Comparison of ENCODE assay signal across 12 cellular contexts in the genomic region with DNA sequence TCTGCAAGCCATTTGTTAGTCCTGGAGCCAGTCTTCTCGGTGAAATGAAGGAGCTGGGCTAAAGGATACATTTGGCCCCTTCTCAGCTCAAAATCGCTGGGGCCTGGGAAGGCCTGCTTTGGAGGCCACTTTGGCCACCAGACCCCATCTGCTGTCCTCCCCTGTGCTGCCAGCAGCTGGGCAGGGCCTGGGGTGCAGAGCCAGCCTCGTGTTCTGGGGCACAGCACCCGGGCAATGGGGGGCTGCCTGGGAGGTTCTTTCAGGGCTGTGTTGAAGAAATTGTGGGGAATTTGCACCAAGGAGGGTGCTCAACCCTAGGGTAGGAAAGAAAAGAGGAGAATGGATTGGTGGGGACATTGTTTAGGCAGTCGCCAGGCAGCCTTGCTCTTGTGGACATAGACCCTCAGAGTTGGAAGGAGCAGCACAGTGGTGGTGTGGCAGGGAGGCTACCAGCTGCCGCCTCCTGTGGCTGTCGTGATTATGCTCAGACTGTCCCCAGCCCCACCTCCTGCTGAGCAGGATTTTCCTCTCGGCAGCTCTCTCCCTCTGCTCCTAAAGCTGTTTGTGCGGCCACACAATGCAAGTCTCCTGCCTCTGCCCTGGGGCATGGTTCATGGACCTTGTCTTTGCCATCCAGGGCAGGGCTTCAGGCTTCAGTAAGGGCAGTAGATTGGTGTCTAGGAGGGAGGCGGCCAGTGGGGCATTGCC.
DNase-seq lines count a peak whose midpoint lies in the region; ATAC-seq and TF ChIP-seq lines count a peak whose summit lies in the region.
"Had no signal": no experiment of that assay in that cellular context is flagged by ENCODE, and none has a peak within 500 bp of the region (broad histone marks: within the 10 kb centered on the region; RNA-seq: fewer than 3 reads in every experiment).

No MANE protein-coding gene starts in this region.

- H3K27me3 ChIP-seq in H7 (ENCODE audit: control insufficient read depth, insufficient read depth, low read length) (no peaks in the 10 kb centered on the region), esophagus (ENCODE audit: control insufficient read depth in 1 of 2, insufficient read depth in 2 of 2, low read length in 2 of 2) (no peaks in the 10 kb centered on the region), upper lobe of right lung (no peaks in the 10 kb centered on the region)

- peaks cover 52% of the 10 kb centered on the region for H3K27me3 Mint-ChIP-seq in progenitor cell of endocrine pancreas

- ATAC-seq in SK-N-SH treated with all-trans-retinoic acid at 6 μM for 48 hours (no peak), upper lobe of right lung (no peak), GM21528 (IDR thresholded peaks at IDR 0.05; ENCODE audit: low FRiP score, unreplicated experiment) (no peak), GM19463 (IDR thresholded peaks at IDR 0.05; ENCODE audit: unreplicated experiment) (no peak)
- ATAC-seq: CD8-positive, alpha-beta T cell; naive thymus-derived CD8-positive, alpha-beta T cell had no signal

- H3K36me3 ChIP-seq in H7 (replicated peaks; ENCODE audit: control insufficient read depth, insufficient read depth, low read length) (no peaks in the 10 kb centered on the region), esophagus (ENCODE audit: control insufficient read depth in 2 of 2, insufficient read depth in 2 of 2, low read length in 1 of 2) (no peaks in the 10 kb centered on the region), upper lobe of right lung (no peaks in the 10 kb centered on the region)

- peak overlapping the region; percentile 74 to 92 for H3K27ac ChIP-seq in esophagus (ENCODE audit: low read depth in 2 of 2, low read length in 1 of 2)
- no peak overlapping the region for H3K27ac ChIP-seq in upper lobe of right lung

- peak; percentile 70 for DNase-seq in H7
- peak; percentile 8 for DNase-seq in NCI-H524 treated with DMSO at 0.1 percent for 48 hours (lab: John Stamatoyannopoulos, UW)
- no peak for DNase-seq in progenitor cell of endocrine pancreas (ENCODE audit: low spot score, unreplicated experiment)
- DNase-seq in upper lobe of right lung = no peak
- DNase-seq: activated CD8-positive, alpha-beta memory T cell treated with anti-CD3 and anti-CD28 coated beads, Interleukin-2, amount 50 U/mL, for 4 hours; CD8-positive, alpha-beta T cell; NCI-H2171 treated with DMSO at 0.1 percent for 48 hours had no signal

- H3K27ac Mint-ChIP-seq in progenitor cell of endocrine pancreas = peak overlapping the region; percentile 22
- H3K27ac Mint-ChIP-seq: CD8-positive, alpha-beta T cell had no signal

- 56 to 59% methylated on average over 10 of the region's 10 CpGs for WGBS in esophagus, 2 donors

- H3K4me3 Mint-ChIP-seq in progenitor cell of endocrine pancreas (ENCODE audit: low read depth) = no peak overlapping the region
- H3K4me3 Mint-ChIP-seq: CD8-positive, alpha-beta T cell; naive thymus-derived CD8-positive, alpha-beta T cell had no signal

- H3K4me1 Mint-ChIP-seq in progenitor cell of endocrine pancreas (ENCODE audit: low read depth) = peaks cover 16% of the 10 kb centered on the region

- H3K4me1 ChIP-seq in esophagus (ENCODE audit: control insufficient read depth in 2 of 2, insufficient read depth in 2 of 2, low read length in 1 of 2) (peaks cover 7 to 12% of the 10 kb centered on the region in 2 donors), upper lobe of right lung (no peaks in the 10 kb centered on the region)

- TF ChIP-seq CTCF in progenitor cell of endocrine pancreas (IDR thresholded peaks at IDR 0.05; ENCODE audit: unreplicated experiment) = no peak
- no peak for TF ChIP-seq CTCF in upper lobe of right lung (IDR thresholded peaks at IDR 0.05)

- H3K9me3 ChIP-seq in esophagus (ENCODE audit: control insufficient read depth in 2 of 2, insufficient read depth in 1 of 2, low read depth in 1 of 2, low read length in 1 of 2) = peaks cover 0 to 3% of the 10 kb centered on the region in 2 donors
- no peaks in the 10 kb centered on the region for H3K9me3 ChIP-seq in upper lobe of right lung

- H3K36me3 Mint-ChIP-seq in progenitor cell of endocrine pancreas (ENCODE audit: insufficient read depth) = no peaks in the 10 kb centered on the region
- H3K36me3 Mint-ChIP-seq: CD8-positive, alpha-beta T cell; naive thymus-derived CD8-positive, alpha-beta T cell had no signal

- intact Hi-C loops in upper lobe of right lung (cut with DNase I) = no loop called here

- H3K9me3 Mint-ChIP-seq in progenitor cell of endocrine pancreas (ENCODE audit: low read depth) = no peaks in the 10 kb centered on the region
- H3K9me3 Mint-ChIP-seq: CD8-positive, alpha-beta T cell had no signal

- H3K4me3 ChIP-seq in H7 (ENCODE audit: insufficient read depth, low read depth, low read length) (no peak overlapping the region), esophagus (ENCODE audit: low read depth in 1 of 2, low read length in 2 of 2) (no peak overlapping the region), upper lobe of right lung (no peak overlapping the region)

TF ChIP-seq in SK-N-SH treated with all-trans-retinoic acid at 6 μM for 48 hours, 23 proteins besides CTCF, POLR2A, EP300 and RAD21:
- no peak for TF ChIP-seq ESRRG (CRISPR knock-in tag; IDR thresholded peaks at IDR 0.05)
- TF ChIP-seq PATZ1 (CRISPR knock-in tag; IDR thresholded peaks at IDR 0.05; ENCODE audit: borderline replicate concordance) = no peak
- TF ChIP-seq RARB (CRISPR knock-in tag; IDR thresholded peaks at IDR 0.05) = no peak
- TF ChIP-seq CSDC2 (CRISPR knock-in tag; IDR thresholded peaks at IDR 0.05) = no peak
- TF ChIP-seq, protein P1, sequence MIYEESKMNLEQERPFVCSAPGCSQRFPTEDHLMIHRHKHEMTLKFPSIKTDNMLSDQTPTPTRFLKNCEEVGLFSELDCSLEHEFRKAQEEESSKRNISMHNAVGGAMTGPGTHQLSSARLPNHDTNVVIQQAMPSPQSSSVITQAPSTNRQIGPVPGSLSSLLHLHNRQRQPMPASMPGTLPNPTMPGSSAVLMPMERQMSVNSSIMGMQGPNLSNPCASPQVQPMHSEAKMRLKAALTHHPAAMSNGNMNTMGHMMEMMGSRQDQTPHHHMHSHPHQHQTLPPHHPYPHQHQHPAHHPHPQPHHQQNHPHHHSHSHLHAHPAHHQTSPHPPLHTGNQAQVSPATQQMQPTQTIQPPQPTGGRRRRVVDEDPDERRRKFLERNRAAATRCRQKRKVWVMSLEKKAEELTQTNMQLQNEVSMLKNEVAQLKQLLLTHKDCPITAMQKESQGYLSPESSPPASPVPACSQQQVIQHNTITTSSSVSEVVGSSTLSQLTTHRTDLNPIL (CRISPR knock-in tag; IDR thresholded peaks at IDR 0.05; ENCODE audit: low read depth) = no peak
- TF ChIP-seq GLIS3 (CRISPR knock-in tag; IDR thresholded peaks at IDR 0.05) = no peak

Comparison
In these comparisons a context has a peak if more than half of its experiments do, and no peak if none do; other contexts are left out.
1. DNase-seq: peak in H7 (single experiment) and NCI-H524 treated with DMSO at 0.1 percent for 48 hours (single experiment); none in progenitor cell of endocrine pancreas (single experiment) and upper lobe of right lung (single experiment).